In genomic region chr14:61564623-61565091, GRCh38 we compare ENCODE assay signal across 10 cellular contexts.
DNase-seq lines count a peak whose midpoint lies in the region; ATAC-seq and TF ChIP-seq lines count a peak whose summit lies in the region.
"Had no signal": no experiment of that assay in that cellular context is flagged by ENCODE, and none has a peak within 500 bp of the region (broad histone marks: within the 10 kb centered on the region; RNA-seq: fewer than 3 reads in every experiment).

No MANE protein-coding gene starts in this region.

- no peak for TF ChIP-seq RAD21 in Ishikawa (IDR thresholded peaks at IDR 0.05; ENCODE audit: low read depth)

- no peak overlapping the region for H3K4me3 ChIP-seq in BJ (ENCODE audit: low read depth, low read length)
- H3K4me3 ChIP-seq in cardiac fibroblast (replicated peaks in 1 of 2; ENCODE audit: low read depth in 2 of 2, low read length in 2 of 2): no peak overlapping the region

- H3K27ac Mint-ChIP-seq in nephron: peak overlapping the region; percentile 90 to 93 (median 90)

- H3K9me3 Mint-ChIP-seq in nephron: no peaks in the 10 kb centered on the region

- 0 out of 2 replicates have a peak, but pooled peaks have one; percentile 2 for TF ChIP-seq CTCF in BJ (IDR thresholded peaks at IDR 0.05; ENCODE audit: insufficient read depth, low read depth, low read length)
- no peak for TF ChIP-seq CTCF in cardiac fibroblast (IDR thresholded peaks at IDR 0.05; ENCODE audit: low read depth, low read length)
- TF ChIP-seq CTCF in nephron (IDR thresholded peaks at IDR 0.05; ENCODE audit: unreplicated experiment in 3 of 3): no peak

- H3K4me1 Mint-ChIP-seq in nephron: peaks cover 77% of the 10 kb centered on the region

- peaks cover 14% of the 10 kb centered on the region for H3K27me3 Mint-ChIP-seq in nephron (ENCODE audit: low read depth)

- TF ChIP-seq EP300 in Ishikawa (IDR thresholded peaks at IDR 0.05; ENCODE audit: borderline replicate concordance): no peak

- H3K27me3 ChIP-seq in BJ (ENCODE audit: control insufficient read depth, insufficient read depth, low read length): no peaks in the 10 kb centered on the region

- no peaks in the 10 kb centered on the region for H3K36me3 ChIP-seq in BJ (ENCODE audit: control insufficient read depth, insufficient read depth, low read length)

- POLR2A ChIA-PET in BJ (lab: Charles Lee): interaction anchor here (0.5 to 1.0 kb wide), 3 partner anchors 37 to 130 kb away, joined by 3 read pairs; partner anchors contain the start of gene HIF1A

- CTCF ChIA-PET in BJ (lab: Yijun Ruan, JAX): interaction anchor here (0.7 to 1.7 kb wide), 4 partner anchors 17 to 273 kb away, joined by 3 to 7 read pairs (median 4); no protein-coding TSS in a partner anchor

- no peak overlapping the region for H3K4me3 Mint-ChIP-seq in nephron
- H3K4me3 Mint-ChIP-seq: T-helper 1 cell treated with Interleukin-12 subunit alpha and Interleukin-12 subunit beta and Interleukin-4 antibody, amounts not matched to agents 30 μg/mL and 1 μg/mL, for 36 hours had no signal

- no peak for ATAC-seq in HG02759 (IDR thresholded peaks at IDR 0.05; ENCODE audit: unreplicated experiment)
- ATAC-seq in HG02884 (IDR thresholded peaks at IDR 0.05; ENCODE audit: unreplicated experiment): no peak

- DNase-seq in BJ (ENCODE audit: low read depth): peak; percentile 78
- DNase-seq in cardiac fibroblast (ENCODE audit: low read depth in 2 of 2): peak; percentile 94 to 98
- DNase-seq in epidermal melanocyte (ENCODE audit: insufficient read length, low spot score): no peak
- DNase-seq in DMS 273 treated with DMSO at 0.1 percent for 48 hours (lab: John Stamatoyannopoulos, UW): no peak
- DNase-seq: NCI-H1092 had no signal

- H3K36me3 Mint-ChIP-seq in nephron (ENCODE audit: low read depth): no peaks in the 10 kb centered on the region

TF ChIP-seq in Ishikawa, 13 proteins besides CTCF, POLR2A, EP300 and RAD21:
- TF ChIP-seq TCF12 (IDR thresholded peaks at IDR 0.05; ENCODE audit: low read depth) (0 out of 2 replicates have a peak, but pooled peaks have one; percentile 9), EGR1 (IDR thresholded peaks at IDR 0.05) (no peak)

Comparison
In these comparisons a context has a peak if more than half of its experiments do, and no peak if none do; other contexts are left out.
1. DNase-seq: peak in BJ (single experiment) and cardiac fibroblast (2 of 2); none in epidermal melanocyte (single experiment) and DMS 273 treated with DMSO at 0.1 percent for 48 hours (single experiment).